In the genomic region with DNA sequence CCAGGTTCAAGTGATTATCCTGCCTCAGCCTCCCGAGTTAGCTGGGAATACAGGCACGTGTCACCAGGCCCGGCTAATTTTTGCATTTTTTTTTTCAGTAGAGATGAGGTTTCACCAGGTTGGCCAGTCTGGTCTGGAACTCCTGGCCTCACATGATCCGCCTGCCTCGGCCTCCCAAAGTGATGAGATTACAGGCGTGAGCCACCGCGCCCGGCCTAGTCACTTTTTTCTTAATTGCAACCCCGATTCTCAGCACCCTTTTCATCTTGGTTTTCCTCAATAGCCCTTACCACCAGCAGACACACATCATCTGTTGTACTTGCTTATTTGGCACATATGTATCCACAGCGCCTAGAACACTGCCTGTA, we compare ENCODE assay signal across 9 cellular contexts. TPM values are rescaled to one million over a fixed set of nuclear protein-coding genes. Genes with fewer than 3 reads are reported as not detected.
DNase-seq lines count a peak whose midpoint lies in the region; ATAC-seq, FAIRE-seq and TF ChIP-seq lines count a peak whose summit lies in the region.
"Had no signal": no experiment of that assay in that cellular context is flagged by ENCODE, and none has a peak within 500 bp of the region (broad histone marks: within the 10 kb centered on the region; RNA-seq: fewer than 3 reads in every experiment).

No MANE protein-coding gene starts in this region.

- no peak for DNase-seq in AG09309 (ENCODE audit: low read depth)
- DNase-seq in colonic mucosa = no peak
- DNase-seq in naive thymus-derived CD4-positive, alpha-beta T cell = no peak
- no peak for DNase-seq in urothelium cell line (ENCODE audit: low spot score)
- no peak for DNase-seq in NCI-H1105 treated with DMSO at 0.1 percent for 48 hours (lab: John Stamatoyannopoulos, UW)
- no peak for DNase-seq in GM12892 (ENCODE audit: insufficient read length)

- peaks cover 36% of the 10 kb centered on the region for H3K36me3 ChIP-seq in KOPT-K1 (ENCODE audit: insufficient read depth, low read length)
- peaks cover 6% of the 10 kb centered on the region for H3K36me3 ChIP-seq in colonic mucosa
- H3K36me3 ChIP-seq in naive thymus-derived CD4-positive, alpha-beta T cell (ENCODE audit: control insufficient read depth in 2 of 3, insufficient read depth in 3 of 3, low read length in 3 of 3) = peaks cover 4 to 31% (median 4%) of the 10 kb centered on the region in 3 experiments

- POLR2A ChIA-PET in naive thymus-derived CD4-positive, alpha-beta T cell (lab: Charles Lee) = interaction anchor here (0.6 to 2.4 kb wide), 10 partner anchors 9 to 186 kb away, joined by 3 to 12 read pairs (median 4); a partner anchor contains a TSS

- FAIRE-seq in urothelium cell line (lab: Jason Lieb, UNC) (no peak), GM12892 (lab: Jason Lieb, UNC) (no peak)
- FAIRE-seq: endometrium had no signal

- no peak for TF ChIP-seq POLR2A in GM12892 (IDR thresholded peaks at IDR 0.05; ENCODE audit: low read depth, low read length)

- no peak for TF ChIP-seq CTCF in AG09309 (IDR thresholded peaks at IDR 0.05; ENCODE audit: control insufficient read depth, insufficient read depth, low read depth, low read length, missing control alignments)
- TF ChIP-seq CTCF in colonic mucosa (IDR thresholded peaks at IDR 0.05) = no peak

- H3K27me3 Mint-ChIP-seq in naive thymus-derived CD4-positive, alpha-beta T cell = no peaks in the 10 kb centered on the region

- peaks cover 37 to 71% (median 43%) of the 10 kb centered on the region in 7 donors for H3K4me1 Mint-ChIP-seq in naive thymus-derived CD4-positive, alpha-beta T cell

- intact Hi-C loops in colonic mucosa (cut with DNase I) = loop anchor here (10.0 kb wide), 1 partner anchor 70 kb away; no protein-coding TSS in a partner anchor
- intact Hi-C loops in naive thymus-derived CD4-positive, alpha-beta T cell (cut with micrococcal nuclease) = loop anchor here in 1 of 2 donors (2.0 kb wide), 1 partner anchor 14 kb away; no protein-coding TSS in a partner anchor

- H3K9ac ChIP-seq in colonic mucosa (ENCODE audit: low read depth in 2 of 2, low read length in 2 of 2) = peak overlapping the region; percentile 60 to 66

- peaks cover 13% of the 10 kb centered on the region for H3K4me1 ChIP-seq in colonic mucosa
- H3K4me1 ChIP-seq in naive thymus-derived CD4-positive, alpha-beta T cell (ENCODE audit: control insufficient read depth in 2 of 2, insufficient read depth in 2 of 2, low read length in 2 of 2) = peaks cover 15 to 28% of the 10 kb centered on the region in 2 donors

- H3K9me3 Mint-ChIP-seq in naive thymus-derived CD4-positive, alpha-beta T cell = peaks cover 0 to 3% (median 0%) of the 10 kb centered on the region in 11 donors

- H3K36me3 Mint-ChIP-seq in naive thymus-derived CD4-positive, alpha-beta T cell = peaks cover 0 to 31% (median 4%) of the 10 kb centered on the region in 5 donors

- CTCF ChIA-PET in naive thymus-derived CD4-positive, alpha-beta T cell (lab: Charles Lee) = no interaction called here

- ATAC-seq in naive thymus-derived CD4-positive, alpha-beta T cell = no peak
- ATAC-seq in GM21381 (IDR thresholded peaks at IDR 0.05; ENCODE audit: unreplicated experiment) = no peak

- H3K27ac ChIP-seq in KOPT-K1 (ENCODE audit: low read depth, low read length, poor library complexity, severe bottlenecking) (peak overlapping the region; percentile 76), colonic mucosa (peak overlapping the region; percentile 43)
- peak overlapping the region; percentile 73 for H3K27ac ChIP-seq in naive thymus-derived CD4-positive, alpha-beta T cell (ENCODE audit: low read depth, low read length)

- no peaks in the 10 kb centered on the region for H3K27me3 ChIP-seq in colonic mucosa
- H3K27me3 ChIP-seq in naive thymus-derived CD4-positive, alpha-beta T cell (ENCODE audit: control insufficient read depth in 2 of 2, insufficient read depth in 2 of 2, low read length in 2 of 2) = no peaks in the 10 kb centered on the region

- H3K27ac Mint-ChIP-seq in naive thymus-derived CD4-positive, alpha-beta T cell = peak overlapping the region; percentile 31 to 97 (median 85)

- H3K4me3 ChIP-seq in AG09309 (ENCODE audit: control insufficient read depth, low read depth, low read length) (peak overlapping the region; percentile 88), colonic mucosa (peak overlapping the region; percentile 100)
- H3K4me3 ChIP-seq in naive thymus-derived CD4-positive, alpha-beta T cell (ENCODE audit: low read length) = peak overlapping the region; percentile 67

- no peaks in the 10 kb centered on the region for H3K9me3 ChIP-seq in KOPT-K1 (ENCODE audit: insufficient read depth, low read length, poor library complexity, severe bottlenecking)
- no peaks in the 10 kb centered on the region for H3K9me3 ChIP-seq in colonic mucosa
- H3K9me3 ChIP-seq in naive thymus-derived CD4-positive, alpha-beta T cell (ENCODE audit: control insufficient read depth in 2 of 3, low read length in 3 of 3) = no peaks in the 10 kb centered on the region

- H3K4me3 Mint-ChIP-seq in naive thymus-derived CD4-positive, alpha-beta T cell = peak overlapping the region; percentile 87 to 100 (median 95)

RNA-seq across cellular contexts. Expression of a gene that starts 0.6 kb away (rescaled TPM):
- 100 to 1,000 TPM; 470 to 592 TPM for total RNA-seq in colonic mucosa
- 100 to 1,000 TPM in 3 of 5 experiments, 10 to 100 TPM in 2; 96.5 to 750 (median 104) TPM for total RNA-seq in naive thymus-derived CD4-positive, alpha-beta T cell
- 100 to 1,000 TPM; 123 to 170 TPM for polyA plus RNA-seq in naive thymus-derived CD4-positive, alpha-beta T cell
- 399 TPM for polyA plus RNA-seq in GM12892 (2012; ENCODE audit: missing spikeins)

RNA-seq across cellular contexts. Expression of a gene that starts 39.8 kb away (rescaled TPM):
- 1 to 10 TPM; 5.9 to 9.9 TPM for total RNA-seq in colonic mucosa
- 10 to 100 TPM in 3 of 5 experiments, 1 to 10 TPM in 2; 4.9 to 14.5 (median 12.1) TPM for total RNA-seq in naive thymus-derived CD4-positive, alpha-beta T cell
- polyA plus RNA-seq in naive thymus-derived CD4-positive, alpha-beta T cell = 10 to 100 TPM; 18.9 to 23.3 TPM
- 48.8 TPM for polyA plus RNA-seq in GM12892 (2012; ENCODE audit: missing spikeins)
